Comparison of ENCODE assay signal across 17 cellular contexts in genomic region chr1:17610713-17611112, GRCh38.
DNase-seq lines count a peak whose midpoint lies in the region; TF ChIP-seq lines count a peak whose summit lies in the region.
"Had no signal": no experiment of that assay in that cellular context is flagged by ENCODE, and none has a peak within 500 bp of the region (broad histone marks: within the 10 kb centered on the region; RNA-seq: fewer than 3 reads in every experiment).

No MANE protein-coding gene starts in this region.

- TF ChIP-seq POLR2A in testis (IDR thresholded peaks at IDR 0.05), result no peak

- TF ChIP-seq CTCF in tibial artery (IDR thresholded peaks at IDR 0.05) (no peak), testis (IDR thresholded peaks at IDR 0.05) (no peak)

- H3K4me1 ChIP-seq in tibial artery (peaks cover 0 to 73% (median 16%) of the 10 kb centered on the region in 4 donors), testis (peaks cover 3% of the 10 kb centered on the region)

- H3K27ac ChIP-seq in cingulate gyrus (ENCODE audit: low read depth, low read length) (peak overlapping the region; percentile 29), tibial artery (peak overlapping the region; percentile 100), testis (no peak overlapping the region)
- H3K27ac ChIP-seq: HL-60 had no signal

- DNase-seq in Ammon's horn (ENCODE audit: low spot score) (peak; percentile 37), myocyte (ENCODE audit: low read depth) (peak; percentile 53), tibial artery (no peak), NOMO-1 treated with DMSO at 0.1 percent for 48 hours (lab: John Stamatoyannopoulos, UW; ENCODE audit: unreplicated experiment) (no peak), testis (no peak)
- DNase-seq in stimulated activated naive CD4-positive, alpha-beta T cell (lab: John Stamatoyannopoulos, UW), result no peak
- DNase-seq: 8988T; Calu3; CD8-positive, alpha-beta T cell; DMS79 treated with DMSO at 0.1 percent for 48 hours; GF-D8; GOT3; H7; HFFc6 had no signal

- 64 to 90% methylated on average over 4 to 5 of the region's 5 CpGs for WGBS in testis, 2 donors

- H3K36me3 ChIP-seq in tibial artery (peaks cover 38 to 75% (median 73%) of the 10 kb centered on the region in 3 donors), testis (ENCODE audit: low read depth, missing control alignments) (no peaks in the 10 kb centered on the region)

- H3K9me3 ChIP-seq in tibial artery (no peaks in the 10 kb centered on the region), testis (no peaks in the 10 kb centered on the region)
- H3K9me3 ChIP-seq: BLaER1 treated with 17β-estradiol and CSF1 and Interleukin-3, amounts not matched to agents 10 nM and 100 nM had no signal

- intact Hi-C loops in tibial artery (cut with DNase I; ENCODE audit: low total_unique reads), result no loop called here
- intact Hi-C loops in testis (cut with DNase I; ENCODE audit: low total_unique reads), result no loop called here

- no peaks in the 10 kb centered on the region for H3K27me3 ChIP-seq in tibial artery
- no peaks in the 10 kb centered on the region for H3K27me3 ChIP-seq in testis
- H3K27me3 ChIP-seq: BLaER1 treated with 17β-estradiol and CSF1 and Interleukin-3, amounts not matched to agents 10 nM and 100 nM had no signal

- no peak overlapping the region for H3K4me3 ChIP-seq in tibial artery
- H3K4me3 ChIP-seq in testis, result no peak overlapping the region
- H3K4me3 ChIP-seq: BLaER1 treated with 17β-estradiol and CSF1 and Interleukin-3, amounts not matched to agents 10 nM and 100 nM had no signal

Comparison
In these comparisons a context has a peak if more than half of its experiments do, and no peak if none do; other contexts are left out.
1. DNase-seq: peak in Ammon's horn (single experiment) and myocyte (single experiment); none in tibial artery (0 of 2), NOMO-1 treated with DMSO at 0.1 percent for 48 hours (single experiment), testis (single experiment) and stimulated activated naive CD4-positive, alpha-beta T cell (0 of 6).
2. H3K27ac ChIP-seq: peak in cingulate gyrus (single experiment) and tibial artery (2 of 2); none in testis (0 of 2).